8 cellular contexts compared by ENCODE assay signal in the genomic region with DNA sequence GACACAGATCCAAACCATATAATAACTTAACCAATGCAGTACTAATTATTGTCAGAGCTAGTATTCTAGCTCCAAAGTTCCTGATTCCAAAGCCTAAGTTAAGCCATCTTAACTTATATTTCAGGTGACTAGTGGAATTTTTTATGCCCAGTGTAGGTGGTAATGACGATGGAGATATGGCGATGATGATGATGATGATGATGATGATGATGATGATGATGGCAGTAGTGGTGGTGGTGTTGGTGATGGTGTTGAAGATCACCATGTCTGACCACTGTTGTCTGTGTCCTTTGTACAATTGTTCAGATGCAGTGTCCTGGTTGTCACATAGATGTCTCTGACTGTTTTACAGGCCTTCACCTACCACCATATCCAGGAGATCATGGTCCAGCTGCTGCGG.
"Had no signal": no experiment of that assay in that cellular context is flagged by ENCODE, and none has a peak within 500 bp of the region (broad histone marks: within the 10 kb centered on the region; RNA-seq: fewer than 3 reads in every experiment).

No MANE protein-coding gene starts in this region.

- DNase-seq: IMR-90, KBM-7, KG1 had no signal

- H3K27me3 Mint-ChIP-seq: IgD-negative memory B cell had no signal

- H3K9me3 Mint-ChIP-seq: IgD-negative memory B cell had no signal

- H3K4me3 ChIP-seq: K562 had no signal

- H3K4me3 Mint-ChIP-seq: IgD-negative memory B cell had no signal

- FAIRE-seq: HTR-8/SVneo, K562 had no signal

- H3K9ac ChIP-seq: KMS-11 had no signal

- H3K4me2 ChIP-seq: KMS-11 had no signal

- ATAC-seq: K562 had no signal

- H3K27ac ChIP-seq: HL-60, KMS-11 had no signal
